In the genomic region with DNA sequence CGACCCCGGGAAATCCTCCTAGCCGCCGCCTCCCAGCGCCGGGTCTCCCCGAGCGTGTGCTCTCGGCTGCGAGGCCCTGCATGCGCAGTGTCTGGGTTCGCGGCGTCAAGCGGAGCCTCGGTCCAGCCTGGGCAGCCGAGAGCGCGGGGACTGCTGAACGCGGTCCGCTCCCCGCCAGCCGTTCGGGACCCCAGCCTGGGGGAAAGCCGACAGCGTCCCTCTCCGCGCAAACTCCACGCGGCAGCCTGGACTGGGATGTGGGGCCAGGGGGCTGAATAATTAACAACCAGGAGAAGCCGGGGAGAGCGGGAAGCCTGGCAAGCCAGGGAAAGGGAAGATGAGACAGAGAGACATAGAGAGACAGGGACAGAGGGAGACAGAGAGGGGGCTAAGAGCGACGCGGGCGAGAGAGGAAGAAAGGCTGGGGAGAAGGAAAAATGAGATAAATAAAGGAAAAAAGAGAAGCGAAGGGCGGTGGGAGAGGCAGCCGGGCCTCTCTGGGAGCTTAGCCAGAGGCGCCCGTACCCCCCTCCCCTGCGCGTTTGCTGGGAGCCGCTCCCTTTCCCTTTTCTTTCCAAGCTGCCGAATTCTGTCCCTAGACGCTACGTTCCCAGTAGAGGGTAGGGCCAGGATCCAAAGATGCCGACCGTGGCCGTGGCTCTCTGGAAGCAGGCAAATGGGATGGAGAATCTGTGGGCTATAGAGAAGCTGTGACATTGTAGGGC, we compare ENCODE assay signal across 10 cellular contexts.
DNase-seq lines count a peak whose midpoint lies in the region; ATAC-seq and TF ChIP-seq lines count a peak whose summit lies in the region.
"Had no signal": no experiment of that assay in that cellular context is flagged by ENCODE, and none has a peak within 500 bp of the region (broad histone marks: within the 10 kb centered on the region; RNA-seq: fewer than 3 reads in every experiment).

No MANE protein-coding gene starts in this region.

- H3K27me3 ChIP-seq in right lobe of liver (peaks cover 6 to 57% of the 10 kb centered on the region in 2 donors), testis (no peaks in the 10 kb centered on the region)

- H3K4me1 ChIP-seq in right lobe of liver (peaks cover 0 to 14% (median 0%) of the 10 kb centered on the region in 4 donors), testis (peaks cover 4% of the 10 kb centered on the region)

- H3K4me3 ChIP-seq in astrocyte of the cerebellum (ENCODE audit: low read depth, low read length) (peak overlapping the region; percentile 10), right lobe of liver (peak overlapping the region in 1 of 3 donors; percentile 36), testis (peak overlapping the region; percentile 36 to 47)

- ATAC-seq in right lobe of liver (peak; percentile 32 to 47 (median 40)), GM21786 (IDR thresholded peaks at IDR 0.05; ENCODE audit: unreplicated experiment) (no peak)

- H3K27ac ChIP-seq in right lobe of liver (no peak overlapping the region), testis (peak overlapping the region; percentile 24 to 47)

- TF ChIP-seq CTCF in astrocyte of the cerebellum (IDR thresholded peaks at IDR 0.05; ENCODE audit: low read depth, low read length, missing control alignments) (no peak), right lobe of liver (IDR thresholded peaks at IDR 0.05) (no peak), testis (IDR thresholded peaks at IDR 0.05) (no peak), GM10248 (IDR thresholded peaks at IDR 0.05; ENCODE audit: control extremely low read depth, extremely low read depth, low read depth, missing control alignments) (no peak)

- WGBS in right lobe of liver (ENCODE audit: insufficient coverage, low coverage, low lambda C conversion rate, missing lambda C conversion rate) = 5% methylated on average over 22 of the region's 51 CpGs
- 1 to 3% methylated on average over 35 to 37 of the region's 51 CpGs for WGBS in testis, 2 donors

- H3K9me3 ChIP-seq in right lobe of liver (no peaks in the 10 kb centered on the region), testis (no peaks in the 10 kb centered on the region)

- DNase-seq in activated CD4-positive, alpha-beta T cell treated with anti-CD3 and anti-CD28 coated beads, Interleukin-2, amount 10 ng/mL, durations not matched to agents 24 days and 14 days = no peak
- DNase-seq in activated CD4-positive, alpha-beta T cell treated with anti-CD3 and anti-CD28 coated beads for 48 hours = no peak
- DNase-seq in astrocyte of the cerebellum (ENCODE audit: low read depth) (no peak), right lobe of liver (no peak), testis (no peak), cerebellar nuclear complex (lab: John Stamatoyannopoulos, UW) (no peak), GM10248 (ENCODE audit: extremely low spot score) (no peak)
- DNase-seq: cortex of kidney, NCI-H2171 had no signal

- H3K9me3 Mint-ChIP-seq in activated CD4-positive, alpha-beta T cell treated with anti-CD3 and anti-CD28 coated beads, Interleukin-2, amount 10 ng/mL, durations not matched to agents 24 days and 14 days = no peaks in the 10 kb centered on the region

- no peaks in the 10 kb centered on the region for H3K36me3 Mint-ChIP-seq in activated CD4-positive, alpha-beta T cell treated with anti-CD3 and anti-CD28 coated beads, Interleukin-2, amount 10 ng/mL, durations not matched to agents 24 days and 14 days (ENCODE audit: low read depth)

- in situ Hi-C loops in astrocyte of the cerebellum (cut with HindIII; ENCODE audit: low sequenced_read_pairs) = no loop called here

- H3K4me3 Mint-ChIP-seq in activated CD4-positive, alpha-beta T cell treated with anti-CD3 and anti-CD28 coated beads, Interleukin-2, amount 10 ng/mL, durations not matched to agents 24 days and 14 days = peak overlapping the region; percentile 42

- H3K27ac Mint-ChIP-seq in activated CD4-positive, alpha-beta T cell treated with anti-CD3 and anti-CD28 coated beads, Interleukin-2, amount 10 ng/mL, durations not matched to agents 24 days and 14 days = peak overlapping the region; percentile 13

- intact Hi-C loops in activated CD4-positive, alpha-beta T cell treated with anti-CD3 and anti-CD28 coated beads, Interleukin-2, amount 10 ng/mL, durations not matched to agents 24 days and 14 days (cut with micrococcal nuclease) = loop anchor here (5.0 to 10.0 kb wide), 2 partner anchors 191 to 488 kb away; partner anchors contain the start of gene LRRC71
- intact Hi-C loops in right lobe of liver (cut with DNase I) (no loop called here), testis (cut with DNase I; ENCODE audit: low total_unique reads) (no loop called here)

- H3K36me3 ChIP-seq in right lobe of liver (no peaks in the 10 kb centered on the region), testis (ENCODE audit: low read depth, missing control alignments) (no peaks in the 10 kb centered on the region)

- H3K4me1 Mint-ChIP-seq in activated CD4-positive, alpha-beta T cell treated with anti-CD3 and anti-CD28 coated beads, Interleukin-2, amount 10 ng/mL, durations not matched to agents 24 days and 14 days = peaks cover 39% of the 10 kb centered on the region

- H3K27me3 Mint-ChIP-seq in activated CD4-positive, alpha-beta T cell treated with anti-CD3 and anti-CD28 coated beads, Interleukin-2, amount 10 ng/mL, durations not matched to agents 24 days and 14 days = peaks cover 89% of the 10 kb centered on the region

- POLR2A ChIA-PET in GM10248 (lab: Yijun Ruan, JAX) = interaction anchor here (0.6 kb wide), 1 partner anchor 65 kb away, joined by 5 read pairs; no protein-coding TSS in a partner anchor

- TF ChIP-seq POLR2A in right lobe of liver (IDR thresholded peaks at IDR 0.05) (no peak), testis (IDR thresholded peaks at IDR 0.05) (no peak)

- CTCF ChIA-PET in GM10248 (lab: Yijun Ruan, JAX) = interaction anchor here (0.9 to 10.8 kb wide), 8 partner anchors 9 to 172 kb away, joined by 3 to 114 read pairs (median 4); no protein-coding TSS in a partner anchor

Comparison
In these comparisons a context has a peak if more than half of its experiments do, and no peak if none do; other contexts are left out.
1. H3K27ac ChIP-seq: peak in testis (2 of 2); none in right lobe of liver (0 of 3).